Comparison of ENCODE assay signal across 1 cellular context in the genomic region with DNA sequence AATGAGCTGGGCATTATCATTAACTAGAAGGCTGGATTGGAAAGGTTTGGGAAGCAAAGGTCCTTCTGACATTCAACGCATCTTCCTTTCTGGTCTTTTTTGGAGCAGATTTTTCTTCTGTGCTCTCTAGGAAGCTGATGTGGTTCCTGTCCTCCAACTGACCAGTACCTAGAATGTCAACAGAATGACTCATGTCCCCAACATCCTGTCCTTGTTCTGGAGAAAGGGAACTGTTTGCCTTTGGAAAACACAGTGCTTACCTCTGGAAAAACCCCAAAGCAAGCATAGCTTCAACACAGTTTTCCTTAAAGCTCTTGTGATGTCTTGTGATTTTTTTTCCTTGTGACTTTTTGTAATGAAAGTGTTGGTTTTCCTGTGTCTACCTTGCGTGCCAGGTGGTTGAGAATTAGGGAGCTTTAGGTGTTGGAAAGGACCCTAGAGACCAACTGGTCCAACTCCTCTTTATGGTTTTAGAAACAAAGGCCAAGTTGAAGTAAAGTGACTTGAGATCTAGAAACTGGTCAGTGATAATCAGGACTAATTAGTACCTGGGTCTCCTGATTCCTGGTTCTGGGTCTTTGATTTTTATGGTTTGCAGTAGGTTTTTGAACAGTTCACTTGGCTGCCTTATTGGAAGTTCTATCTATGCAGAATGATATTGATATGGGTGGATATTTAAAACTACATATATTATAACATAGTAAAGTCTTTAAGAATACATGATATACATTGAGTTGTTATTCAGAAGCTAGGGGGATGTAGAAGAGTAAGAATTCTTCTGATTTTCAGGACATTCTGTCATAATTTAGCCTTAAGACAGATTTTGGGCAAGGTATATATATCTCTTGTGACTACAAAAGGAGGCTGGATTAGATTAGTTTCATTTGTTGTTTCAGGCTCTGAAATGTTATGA.
TF ChIP-seq lines count a peak whose summit lies in the region.

No MANE protein-coding gene starts in this region.

TF ChIP-seq in GM12878, 131 proteins besides CTCF, POLR2A, EP300 and RAD21 (continued from another document):
- TF ChIP-seq ZZZ3 (IDR thresholded peaks at IDR 0.05; ENCODE audit: control insufficient read depth, insufficient read length, low read depth) (no peak), ESRRA (IDR thresholded peaks at IDR 0.05; ENCODE audit: low read length) (no peak)
TF ChIP-seq in GM12878: peak in this region for 0.
